In genomic region chr12:93829073-93829472, GRCh38 we compare ENCODE assay signal across 27 cellular contexts.
A peak's percentile ranks its signal among the peaks of the same experiment; 100 is the strongest.
DNase-seq lines count a peak whose midpoint lies in the region; ATAC-seq and TF ChIP-seq lines count a peak whose summit lies in the region.
"Had no signal": no experiment of that assay in that cellular context is flagged by ENCODE, and none has a peak within 500 bp of the region (broad histone marks: within the 10 kb centered on the region; RNA-seq: fewer than 3 reads in every experiment).

No MANE protein-coding gene starts in this region.

- intact Hi-C loops in heart right ventricle (cut with DNase I) = loop anchor here in 2 of 10 donors (5.0 to 10.0 kb wide), 3 partner anchors 38 to 63 kb away; no protein-coding TSS in a partner anchor

- no peaks in the 10 kb centered on the region for H3K9me3 ChIP-seq in heart right ventricle
- H3K9me3 ChIP-seq: lower lobe of right lung had no signal

- H4K20me1 ChIP-seq in GM23338 (replicated peaks; ENCODE audit: insufficient read depth) = no peaks in the 10 kb centered on the region

- TF ChIP-seq CTCF in GM23338 (conservative IDR thresholded peaks at IDR 0.05; ENCODE audit: low read depth in 2 of 2) (0 out of 4 replicates have a peak, but pooled peaks of 1 of the 2 experiments have one; percentile 9), heart right ventricle (IDR thresholded peaks at IDR 0.05) (peak in 4 of 9 donors; percentile 13 to 46 (median 40))

- H3K4me2 ChIP-seq in GM23338 = no peak overlapping the region

- no peaks in the 10 kb centered on the region for H3K79me2 ChIP-seq in GM23338 (replicated peaks; ENCODE audit: insufficient read depth)

- H3K4me1 Mint-ChIP-seq in GM23338 = peaks cover 12% of the 10 kb centered on the region
- H3K4me1 Mint-ChIP-seq: central memory CD8-positive, alpha-beta T cell had no signal

- H2AFZ ChIP-seq in GM23338 = no peak overlapping the region
- H2AFZ ChIP-seq: GM23248 had no signal

- ATAC-seq in GM23338 = peak; percentile 34
- ATAC-seq in heart right ventricle = peak; percentile 52 to 79 (median 70)
- ATAC-seq in HG02970 (IDR thresholded peaks at IDR 0.05; ENCODE audit: low FRiP score, unreplicated experiment) = no peak
- no peak for ATAC-seq in GM19463 (IDR thresholded peaks at IDR 0.05; ENCODE audit: unreplicated experiment)
- ATAC-seq in HG03457 (IDR thresholded peaks at IDR 0.05; ENCODE audit: unreplicated experiment) = no peak
- ATAC-seq: lower lobe of right lung had no signal

- H3K4me3 Mint-ChIP-seq in GM23338 = no peak overlapping the region
- H3K4me3 Mint-ChIP-seq: activated CD4-positive, alpha-beta T cell treated with anti-CD3 and anti-CD28 coated beads, Interleukin-2, amount 10 ng/mL, durations not matched to agents 24 days and 14 days; CD4-positive, alpha-beta T cell; central memory CD8-positive, alpha-beta T cell; HFFc6; IgD-negative memory B cell; nephron progenitor cell; stimulated activated naive CD8-positive, alpha-beta T cell treated with anti-CD3 and anti-CD28 coated beads, Interleukin-15, Interleukin-2, amounts not matched to agents 100 ng/mL and 50 ng/mL, for 24 hours had no signal

- H3K4me3 ChIP-seq in GM23338 (no peak overlapping the region), heart right ventricle (no peak overlapping the region)
- H3K4me3 ChIP-seq: GM23248, lower lobe of right lung had no signal

- in situ Hi-C loops in SK-MEL-5 (cut with HindIII; ENCODE audit: low pct_unique_long_range_greater_than_20kb, low sequenced_read_pairs) = no loop called here

- 48 to 52% methylated on average over 2 of the region's 2 CpGs for WGBS in heart right ventricle, 2 donors

- no peaks in the 10 kb centered on the region for H3K36me3 Mint-ChIP-seq in GM23338 (ENCODE audit: low read depth)

- no peak overlapping the region for H3K27ac Mint-ChIP-seq in GM23338
- H3K27ac Mint-ChIP-seq: activated CD4-positive, alpha-beta T cell treated with anti-CD3 and anti-CD28 coated beads, Interleukin-2, amount 10 ng/mL, durations not matched to agents 24 days and 14 days; CD4-positive, alpha-beta T cell; HFFc6; IgD-negative memory B cell; nephron progenitor cell; stimulated activated naive CD8-positive, alpha-beta T cell treated with anti-CD3 and anti-CD28 coated beads, Interleukin-15, Interleukin-2, amounts not matched to agents 100 ng/mL and 50 ng/mL, for 24 hours had no signal

- no peaks in the 10 kb centered on the region for H3K9me3 Mint-ChIP-seq in GM23338
- H3K9me3 Mint-ChIP-seq: CD4-positive, alpha-beta T cell; central memory CD8-positive, alpha-beta T cell; HFFc6; IgD-negative memory B cell; nephron progenitor cell; stimulated activated naive CD8-positive, alpha-beta T cell treated with anti-CD3 and anti-CD28 coated beads, Interleukin-15, Interleukin-2, amounts not matched to agents 100 ng/mL and 50 ng/mL, for 24 hours had no signal

- H3K4me1 ChIP-seq in GM23338 (ENCODE audit: insufficient read depth) (peaks cover 10% of the 10 kb centered on the region), heart right ventricle (peaks cover 20 to 68% (median 44%) of the 10 kb centered on the region in 9 donors)

- H3K27me3 ChIP-seq in GM23338 (ENCODE audit: insufficient read depth) (no peaks in the 10 kb centered on the region), heart right ventricle (no peaks in the 10 kb centered on the region)

- H3K27ac ChIP-seq in GM23338 (ENCODE audit: low read depth) (no peak overlapping the region), heart right ventricle (peak overlapping the region in 9 of 10 donors; percentile 4 to 74 (median 39))
- H3K27ac ChIP-seq: GM23248, lower lobe of right lung, WERI-Rb-1 had no signal

- no peaks in the 10 kb centered on the region for H3K27me3 Mint-ChIP-seq in GM23338 (ENCODE audit: insufficient read depth, low read depth, poor library complexity)
- H3K27me3 Mint-ChIP-seq: CD4-positive, alpha-beta T cell; central memory CD8-positive, alpha-beta T cell; IgD-negative memory B cell; stimulated activated naive CD8-positive, alpha-beta T cell treated with anti-CD3 and anti-CD28 coated beads, Interleukin-15, Interleukin-2, amounts not matched to agents 100 ng/mL and 50 ng/mL, for 24 hours had no signal

- no peaks in the 10 kb centered on the region for H3K9me2 ChIP-seq in GM23338 (ENCODE audit: insufficient read depth)

- no peaks in the 10 kb centered on the region for H3F3A ChIP-seq in GM23338 (replicated peaks; ENCODE audit: low read depth)

- H3K36me3 ChIP-seq in GM23338 (ENCODE audit: insufficient read depth) = no peaks in the 10 kb centered on the region
- no peaks in the 10 kb centered on the region for H3K36me3 ChIP-seq in heart right ventricle
- H3K36me3 ChIP-seq: lower lobe of right lung, WERI-Rb-1 had no signal

- DNase-seq in GM23338 (ENCODE audit: low spot score) (no peak), SK-MEL-5 (ENCODE audit: low read depth, low spot score) (peak; percentile 66), heart right ventricle (peak in 1 of 2 donors; percentile 57), pons (ENCODE audit: low spot score) (peak; percentile 62), NCI-H1694 (lab: John Stamatoyannopoulos, UW) (no peak)
- DNase-seq: activated CD4-positive, alpha-beta T cell treated with anti-CD3 and anti-CD28 coated beads, Interleukin-2, amount 10 ng/mL, durations not matched to agents 24 days and 14 days; activated gamma-delta T cell; activated T-cell treated with anti-CD3 and anti-CD28 coated beads, Interleukin-2, amount 50 U/mL, for 1 hour; CD4-positive, alpha-beta T cell; GM23248; HFFc6; kidney; lower lobe of right lung; NCI-H1092; NCI-H2029 treated with DMSO at 0.1 percent for 48 hours; nephron progenitor cell; OCI-M1; posterior cingulate gyrus; SW 1271; T1000; WERI-Rb-1 had no signal

TF ChIP-seq in GM23338, 12 proteins besides CTCF, POLR2A, EP300 and RAD21:
- TF ChIP-seq ZNF114 (CRISPR knock-in tag; IDR thresholded peaks at IDR 0.05) = no peak

Comparison
In these comparisons a context has a peak if more than half of its experiments do, and no peak if none do; other contexts are left out.
1. ATAC-seq: peak in GM23338 (single experiment) and heart right ventricle (8 of 8); none in HG02970 (single experiment), GM19463 (single experiment) and HG03457 (single experiment).
2. DNase-seq: peak in SK-MEL-5 (single experiment) and pons (single experiment); none in GM23338 (single experiment) and NCI-H1694 (single experiment).